Comparison of ENCODE assay signal across 16 cellular contexts in the genomic region with DNA sequence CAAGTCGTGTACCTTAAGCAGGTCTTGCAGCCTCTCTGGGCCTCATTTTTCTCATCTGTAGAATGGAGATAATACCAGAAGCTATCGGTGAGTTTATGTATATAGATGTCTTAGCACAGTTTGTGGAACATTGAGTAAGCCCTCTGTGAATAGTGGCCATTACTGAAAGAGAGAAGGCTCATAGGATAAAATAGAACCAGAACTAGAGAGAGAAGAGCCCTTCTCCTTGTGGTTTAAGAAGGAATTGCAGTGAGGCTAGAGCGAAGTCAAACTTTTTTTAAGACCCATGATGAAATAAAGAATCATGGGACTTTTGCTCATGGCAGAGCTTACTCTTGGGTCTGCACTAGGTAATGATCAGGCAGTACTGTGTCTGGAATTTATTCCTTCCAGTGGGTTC.
A peak's percentile ranks its signal among the peaks of the same experiment; 100 is the strongest.
DNase-seq lines count a peak whose midpoint lies in the region; ATAC-seq and TF ChIP-seq lines count a peak whose summit lies in the region.
"Had no signal": no experiment of that assay in that cellular context is flagged by ENCODE, and none has a peak within 500 bp of the region (broad histone marks: within the 10 kb centered on the region; RNA-seq: fewer than 3 reads in every experiment).

No MANE protein-coding gene starts in this region.

- H3K4me1 Mint-ChIP-seq in endodermal cell, result no peaks in the 10 kb centered on the region
- peaks cover 3% of the 10 kb centered on the region for H3K4me1 Mint-ChIP-seq in progenitor cell of endocrine pancreas (ENCODE audit: low read depth)

- H3K27ac ChIP-seq in MM.1S (ENCODE audit: low read length) (no peak overlapping the region), endodermal cell (ENCODE audit: low read depth, low read length) (no peak overlapping the region), PC-3 (ENCODE audit: low read length) (no peak overlapping the region)
- H3K27ac ChIP-seq: esophagus muscularis mucosa, suprapubic skin had no signal

- H3K4me3 ChIP-seq in GM12864 (ENCODE audit: low read depth, low read length) (no peak overlapping the region), MM.1S (ENCODE audit: low read length) (no peak overlapping the region), endodermal cell (ENCODE audit: low read length) (no peak overlapping the region), PC-3 (ENCODE audit: low read length) (no peak overlapping the region)
- H3K4me3 ChIP-seq: esophagus muscularis mucosa, suprapubic skin had no signal

- no peak overlapping the region for H3K4me3 Mint-ChIP-seq in endodermal cell
- H3K4me3 Mint-ChIP-seq in progenitor cell of endocrine pancreas (ENCODE audit: low read depth), result no peak overlapping the region
- H3K4me3 Mint-ChIP-seq: activated naive CD8-positive, alpha-beta T cell treated with anti-CD3 and anti-CD28 coated beads, Interleukin-2, amount 50 U/mL, for 24 hours had no signal

- H3K27me3 ChIP-seq in MM.1S (replicated peaks; ENCODE audit: insufficient read depth, low read length) (no peaks in the 10 kb centered on the region), endodermal cell (ENCODE audit: control insufficient read depth, insufficient read depth, low read length, poor library complexity, severe bottlenecking) (no peaks in the 10 kb centered on the region), PC-3 (ENCODE audit: low read length) (no peaks in the 10 kb centered on the region)
- H3K27me3 ChIP-seq: esophagus muscularis mucosa, suprapubic skin had no signal

- CTCF ChIA-PET in PC-3 (lab: Charles Lee), result interaction anchor here (1.4 kb wide), 1 partner anchor 22 kb away, joined by 6 read pairs; no protein-coding TSS in a partner anchor

- no peaks in the 10 kb centered on the region for H3K4me1 ChIP-seq in MM.1S (ENCODE audit: low read length)
- no peaks in the 10 kb centered on the region for H3K4me1 ChIP-seq in endodermal cell (ENCODE audit: control insufficient read depth, insufficient read depth, low read length)
- peaks cover 48% of the 10 kb centered on the region for H3K4me1 ChIP-seq in PC-3 (ENCODE audit: insufficient read depth, low read length)

- H2AFZ ChIP-seq in MM.1S (ENCODE audit: low read length), result no peak overlapping the region
- no peak overlapping the region for H2AFZ ChIP-seq in PC-3 (ENCODE audit: low read length)

- H3K9ac ChIP-seq in MM.1S (ENCODE audit: low read length) (no peak overlapping the region), endodermal cell (ENCODE audit: extremely low read depth, low read length, poor library complexity, severe bottlenecking) (no peak overlapping the region), PC-3 (ENCODE audit: low read length) (no peak overlapping the region)

- H3K9me2 ChIP-seq in MM.1S (replicated peaks; ENCODE audit: insufficient read depth, low read length) (no peaks in the 10 kb centered on the region), PC-3 (replicated peaks; ENCODE audit: low read length) (no peaks in the 10 kb centered on the region)

- H3K9me3 ChIP-seq in MM.1S (replicated peaks; ENCODE audit: insufficient read depth, low read length) (no peaks in the 10 kb centered on the region), endodermal cell (ENCODE audit: control insufficient read depth, low read length) (peaks cover 5% of the 10 kb centered on the region), PC-3 (ENCODE audit: low read length) (no peaks in the 10 kb centered on the region)
- H3K9me3 ChIP-seq: esophagus muscularis mucosa, suprapubic skin had no signal

- H3K36me3 ChIP-seq in MM.1S (replicated peaks; ENCODE audit: insufficient read depth, low read length) (no peaks in the 10 kb centered on the region), endodermal cell (ENCODE audit: control insufficient read depth, insufficient read depth, low read length) (no peaks in the 10 kb centered on the region), PC-3 (ENCODE audit: low read depth, low read length) (no peaks in the 10 kb centered on the region; the same call in 1 of the 2 replicates)
- H3K36me3 ChIP-seq: esophagus muscularis mucosa, suprapubic skin had no signal

- POLR2A ChIA-PET in PC-3 (lab: Charles Lee; ENCODE audit: unreplicated experiment), result no interaction called here

- BruUV-seq in PC-3 (replicated peaks; lab: Mats Ljungman, UMichigan), result no TSS peak

- peaks cover 1% of the 10 kb centered on the region for H3K9me3 Mint-ChIP-seq in endodermal cell
- H3K9me3 Mint-ChIP-seq in progenitor cell of endocrine pancreas (ENCODE audit: low read depth), result peaks cover 8% of the 10 kb centered on the region
- H3K9me3 Mint-ChIP-seq: activated naive CD8-positive, alpha-beta T cell treated with anti-CD3 and anti-CD28 coated beads, Interleukin-2, amount 50 U/mL, for 24 hours had no signal

- intact Hi-C loops in PC-3 (cut with micrococcal nuclease), result loop anchor here (5.0 to 10.0 kb wide), 3 partner anchors 75 to 315 kb away; a partner anchor contains a TSS

- H3K79me2 ChIP-seq in MM.1S (ENCODE audit: low read length) (no peaks in the 10 kb centered on the region), PC-3 (ENCODE audit: low read length) (peaks cover 21% of the 10 kb centered on the region)

- no peaks in the 10 kb centered on the region for H3F3A ChIP-seq in MM.1S (ENCODE audit: insufficient read depth, low read length)
- peaks cover 15% of the 10 kb centered on the region for H3F3A ChIP-seq in PC-3 (ENCODE audit: low read length, unreplicated experiment)

- H3K36me3 Mint-ChIP-seq in endodermal cell (ENCODE audit: low read depth), result peaks cover 10% of the 10 kb centered on the region
- peaks cover 9% of the 10 kb centered on the region for H3K36me3 Mint-ChIP-seq in progenitor cell of endocrine pancreas (ENCODE audit: insufficient read depth)

- TF ChIP-seq CTCF in GM12864 (IDR thresholded peaks at IDR 0.05; ENCODE audit: low read depth, low read length, missing control alignments), result peak; percentile 25
- 0 out of 2 replicates have a peak, but pooled peaks have one; percentile 12 for TF ChIP-seq CTCF in MM.1S (IDR thresholded peaks at IDR 0.05; ENCODE audit: low read length)
- TF ChIP-seq CTCF in endodermal cell (conservative IDR thresholded peaks at IDR 0.05), result peak; percentile 66
- TF ChIP-seq CTCF in progenitor cell of endocrine pancreas (IDR thresholded peaks at IDR 0.05; ENCODE audit: unreplicated experiment), result peak; percentile 15
- no peak; the same call in 1 of the 2 replicates for TF ChIP-seq CTCF in PC-3 (conservative IDR thresholded peaks at IDR 0.05; ENCODE audit: low read depth, low read length)

- H4K20me1 ChIP-seq in MM.1S (ENCODE audit: insufficient read depth, low read length), result no peaks in the 10 kb centered on the region
- H4K20me1 ChIP-seq in PC-3 (ENCODE audit: low read length), result no peaks in the 10 kb centered on the region

- ATAC-seq in PC-3, result no peak
- ATAC-seq: activated naive CD8-positive, alpha-beta T cell treated with anti-CD3 and anti-CD28 coated beads, Interleukin-2, amount 50 U/mL, for 24 hours had no signal

- DNase-seq in GM12864 (ENCODE audit: low read depth), result no peak
- no peak for DNase-seq in MM.1S
- DNase-seq in endodermal cell, result no peak
- no peak for DNase-seq in progenitor cell of endocrine pancreas (ENCODE audit: low spot score, unreplicated experiment)
- DNase-seq in kidney tubule cell (ENCODE audit: low spot score), result no peak
- no peak for DNase-seq in cerebellum (ENCODE audit: low spot score)
- no peak for DNase-seq in PC-3
- DNase-seq: activated CD4-positive, CD25-positive, alpha-beta regulatory T cell treated with anti-CD3 and anti-CD28 coated beads, Interleukin-2, amount 50 U/mL, for 72 hours; activated naive CD8-positive, alpha-beta T cell treated with anti-CD3 and anti-CD28 coated beads, Interleukin-2, amount 50 U/mL, for 24 hours; DMS79; head of caudate nucleus; NCI-H1436; NCI-H774; retina had no signal

- WGBS in endodermal cell (ENCODE audit: insufficient coverage in 1 of 2, insufficient read length in 1 of 2), 2 experiments, result 94% methylated on average over 3 of the region's 3 CpGs

- H3K27ac Mint-ChIP-seq in endodermal cell (no peak overlapping the region), progenitor cell of endocrine pancreas (no peak overlapping the region)
- H3K27ac Mint-ChIP-seq: activated naive CD8-positive, alpha-beta T cell treated with anti-CD3 and anti-CD28 coated beads, Interleukin-2, amount 50 U/mL, for 24 hours had no signal

- no peak overlapping the region for H3K4me2 ChIP-seq in MM.1S (ENCODE audit: low read depth, low read length)
- no peak overlapping the region for H3K4me2 ChIP-seq in PC-3 (ENCODE audit: low read length)

- H3K27me3 Mint-ChIP-seq in endodermal cell (ENCODE audit: insufficient read depth) (no peaks in the 10 kb centered on the region), progenitor cell of endocrine pancreas (no peaks in the 10 kb centered on the region)
- H3K27me3 Mint-ChIP-seq: activated naive CD8-positive, alpha-beta T cell treated with anti-CD3 and anti-CD28 coated beads, Interleukin-2, amount 50 U/mL, for 24 hours had no signal
